19 cellular contexts compared by ENCODE assay signal in the genomic region with DNA sequence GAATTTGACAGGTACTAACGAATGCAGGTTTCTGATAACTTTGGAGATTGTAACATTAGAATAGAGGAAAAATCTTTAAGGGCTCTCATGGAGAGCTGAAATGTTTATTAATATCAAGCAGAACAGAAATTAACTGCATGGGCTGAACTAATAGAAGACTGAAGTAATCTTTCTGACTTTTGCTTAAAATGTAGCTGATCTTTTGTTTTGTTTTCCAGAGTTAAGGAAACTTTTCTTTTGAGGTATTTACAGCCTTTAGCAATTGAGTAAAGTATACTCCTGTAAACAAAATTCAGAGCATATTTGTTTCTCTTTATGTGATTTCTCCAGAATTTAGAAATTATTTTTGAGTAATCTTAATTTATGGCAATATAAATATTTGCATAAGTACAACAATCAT. TPM values are rescaled to one million over a fixed set of nuclear protein-coding genes. Genes with fewer than 3 reads are reported as not detected.
DNase-seq lines count a peak whose midpoint lies in the region; FAIRE-seq and TF ChIP-seq lines count a peak whose summit lies in the region.
"Had no signal": no experiment of that assay in that cellular context is flagged by ENCODE, and none has a peak within 500 bp of the region (broad histone marks: within the 10 kb centered on the region; RNA-seq: fewer than 3 reads in every experiment).

No MANE protein-coding gene starts in this region.

- H3K4me3 Mint-ChIP-seq in Calu3 (ENCODE audit: low read depth, unreplicated experiment): no peak overlapping the region
- H3K4me3 Mint-ChIP-seq: B cell; CD4-positive, alpha-beta T cell; CD8-positive, alpha-beta T cell had no signal

- no peaks in the 10 kb centered on the region for H3K79me2 ChIP-seq in mesendoderm (ENCODE audit: control insufficient read depth, insufficient read depth, low read length)

- no peak overlapping the region for H3K4me2 ChIP-seq in mesendoderm (ENCODE audit: low read length)
- H3K4me2 ChIP-seq: BLaER1 treated with 17β-estradiol and CSF1 and Interleukin-3, amounts not matched to agents 10 nM and 100 nM had no signal

- TF ChIP-seq CTCF in Calu3 (IDR thresholded peaks at IDR 0.05; ENCODE audit: unreplicated experiment) (no peak), colonic mucosa (IDR thresholded peaks at IDR 0.05) (no peak)

- H3K4me1 Mint-ChIP-seq in Calu3 (ENCODE audit: low read depth, unreplicated experiment): peaks cover 41% of the 10 kb centered on the region
- H3K4me1 Mint-ChIP-seq: B cell had no signal

- H3K9me3 ChIP-seq in colonic mucosa: no peaks in the 10 kb centered on the region
- H3K9me3 ChIP-seq: Caco-2 had no signal

- H2BK120ac ChIP-seq in mesendoderm (ENCODE audit: low read depth, low read length): no peak overlapping the region

- intact Hi-C loops in Calu3 (cut with micrococcal nuclease; ENCODE audit: unreplicated experiment): loop anchor here (5.0 to 10.0 kb wide), 2 partner anchors 48 to 110 kb away; no protein-coding TSS in a partner anchor
- intact Hi-C loops in colonic mucosa (cut with DNase I): no loop called here

- H3K4me1 ChIP-seq in mesendoderm (ENCODE audit: control insufficient read depth, low read depth, low read length) (no peaks in the 10 kb centered on the region), colonic mucosa (no peaks in the 10 kb centered on the region)
- H3K4me1 ChIP-seq: BLaER1 treated with 17β-estradiol and CSF1 and Interleukin-3, amounts not matched to agents 10 nM and 100 nM had no signal

- FAIRE-seq in A204.1 (lab: Jason Lieb, UNC): peak; percentile 14
- FAIRE-seq: D721Med, G401.6, GM12891, GM19239 had no signal

- H3K18ac ChIP-seq in mesendoderm (ENCODE audit: low read length): no peak overlapping the region

- peaks cover 5% of the 10 kb centered on the region for H3K36me3 Mint-ChIP-seq in Calu3 (ENCODE audit: insufficient read depth, unreplicated experiment)
- H3K36me3 Mint-ChIP-seq: CD8-positive, alpha-beta T cell had no signal

- peaks cover 3% of the 10 kb centered on the region for H3K9me3 Mint-ChIP-seq in Calu3 (ENCODE audit: low read depth, unreplicated experiment)

- H3K27me3 Mint-ChIP-seq in Calu3 (ENCODE audit: unreplicated experiment): no peaks in the 10 kb centered on the region

- CTCF ChIA-PET in Calu3 (lab: Charles Lee): no interaction called here

- H3K4me3 ChIP-seq in mesendoderm (ENCODE audit: low read length) (no peak overlapping the region), colonic mucosa (no peak overlapping the region)
- H3K4me3 ChIP-seq: BLaER1 treated with 17β-estradiol and CSF1 and Interleukin-3, amounts not matched to agents 10 nM and 100 nM had no signal

- H4K8ac ChIP-seq in mesendoderm (ENCODE audit: low read depth, low read length): no peak overlapping the region

- H2BK15ac ChIP-seq in mesendoderm (replicated peaks; ENCODE audit: low read depth): no peak overlapping the region

- H3K23ac ChIP-seq in mesendoderm (ENCODE audit: low read length): no peak overlapping the region

- no peak overlapping the region for H3K9ac ChIP-seq in mesendoderm (ENCODE audit: low read length)
- no peak overlapping the region for H3K9ac ChIP-seq in colonic mucosa (ENCODE audit: low read depth in 2 of 2, low read length in 2 of 2)
- H3K9ac ChIP-seq: BLaER1 treated with 17β-estradiol and CSF1 and Interleukin-3, amounts not matched to agents 10 nM and 100 nM had no signal

- BruUV-seq in Calu3 (replicated peaks; lab: Mats Ljungman, UMichigan): no TSS peak

- no peak overlapping the region for H3K27ac ChIP-seq in mesendoderm (ENCODE audit: low read depth, low read length)
- no peak overlapping the region for H3K27ac ChIP-seq in colonic mucosa
- H3K27ac ChIP-seq: 22Rv1; BLaER1 treated with 17β-estradiol and CSF1 and Interleukin-3, amounts not matched to agents 10 nM and 100 nM; C4-2B had no signal

- H2AK5ac ChIP-seq in mesendoderm (ENCODE audit: low read length): no peak overlapping the region

- DNase-seq in Calu3 (no peak), mesendoderm (peak; percentile 16), colonic mucosa (no peak), Ammon's horn (ENCODE audit: low spot score) (no peak)
- DNase-seq: ACHN; Caco-2; CD4-positive, alpha-beta T cell; CD8-positive, alpha-beta T cell; DMS79 treated with DMSO at 0.1 percent for 48 hours; GF-D8 had no signal

- no peaks in the 10 kb centered on the region for H3K27me3 ChIP-seq in mesendoderm (ENCODE audit: insufficient read depth, low read length, poor library complexity)
- no peaks in the 10 kb centered on the region for H3K27me3 ChIP-seq in colonic mucosa
- H3K27me3 ChIP-seq: BLaER1 treated with 17β-estradiol and CSF1 and Interleukin-3, amounts not matched to agents 10 nM and 100 nM had no signal

- H4K5ac ChIP-seq in mesendoderm (ENCODE audit: low read length): no peak overlapping the region

- peak overlapping the region; percentile 36 for H3K27ac Mint-ChIP-seq in Calu3 (ENCODE audit: unreplicated experiment)
- H3K27ac Mint-ChIP-seq: B cell; CD4-positive, alpha-beta T cell; CD8-positive, alpha-beta T cell had no signal

- H3K79me1 ChIP-seq in mesendoderm (ENCODE audit: low read length): no peaks in the 10 kb centered on the region

- no peak overlapping the region for H3K56ac ChIP-seq in mesendoderm (ENCODE audit: low read length)

- WGBS in mesendoderm (ENCODE audit: extremely low coverage, insufficient coverage, low lambda C conversion rate): no CpG with 5 or more reads among the region's 1 CpG

- no peak overlapping the region for H2BK5ac ChIP-seq in mesendoderm (ENCODE audit: low read length)

- H3K4ac ChIP-seq in mesendoderm (ENCODE audit: low read depth, low read length): no peak overlapping the region

- H3K36me3 ChIP-seq in mesendoderm (ENCODE audit: control insufficient read depth, insufficient read depth, low read length) (no peaks in the 10 kb centered on the region), colonic mucosa (no peaks in the 10 kb centered on the region)
- H3K36me3 ChIP-seq: BLaER1 treated with 17β-estradiol and CSF1 and Interleukin-3, amounts not matched to agents 10 nM and 100 nM had no signal

RNA-seq across cellular contexts. Expression of a gene that starts 43.9 kb away (rescaled TPM):
- total RNA-seq in Calu3 (2022) (2.3 and 4.0 TPM in 2 replicates), colonic mucosa (under 1 TPM; 0.32 to 0.58 TPM)
- 1.7 TPM for polyA plus RNA-seq in mesendoderm (2013, experiment 1 of 2)
- polyA plus RNA-seq in mesendoderm (2013, experiment 2 of 2): 1.9 TPM
- total RNA-seq: B cell; CD4-positive, alpha-beta T cell; CD8-positive, alpha-beta T cell had no signal
